In genomic region chr16:67796099-67796718, GRCh38 we compare ENCODE assay signal across 1 cellular context.
TF ChIP-seq lines count a peak whose summit lies in the region.

No MANE protein-coding gene starts in this region.

TF ChIP-seq in HepG2, 621 proteins besides CTCF, POLR2A, EP300 and RAD21:
- TF ChIP-seq ZNF577 (CRISPR knock-in tag; IDR thresholded peaks at IDR 0.05; ENCODE audit: borderline replicate concordance, low read depth), result no peak
- TF ChIP-seq ZNF232 (CRISPR knock-in tag; IDR thresholded peaks at IDR 0.05; ENCODE audit: borderline replicate concordance), result no peak
- TF ChIP-seq LCORL (IDR thresholded peaks at IDR 0.05), result no peak
- no peak for TF ChIP-seq LCORL (CRISPR knock-in tag; IDR thresholded peaks at IDR 0.05)
- no peak for TF ChIP-seq KIAA2018 (CRISPR knock-in tag; IDR thresholded peaks at IDR 0.05; ENCODE audit: borderline replicate concordance)
- no peak for TF ChIP-seq PRDM10 (CRISPR knock-in tag; IDR thresholded peaks at IDR 0.05; ENCODE audit: low read depth)
- TF ChIP-seq HOXD1 (CRISPR knock-in tag; IDR thresholded peaks at IDR 0.05), result no peak
